18 cellular contexts compared by ENCODE assay signal in the genomic region with DNA sequence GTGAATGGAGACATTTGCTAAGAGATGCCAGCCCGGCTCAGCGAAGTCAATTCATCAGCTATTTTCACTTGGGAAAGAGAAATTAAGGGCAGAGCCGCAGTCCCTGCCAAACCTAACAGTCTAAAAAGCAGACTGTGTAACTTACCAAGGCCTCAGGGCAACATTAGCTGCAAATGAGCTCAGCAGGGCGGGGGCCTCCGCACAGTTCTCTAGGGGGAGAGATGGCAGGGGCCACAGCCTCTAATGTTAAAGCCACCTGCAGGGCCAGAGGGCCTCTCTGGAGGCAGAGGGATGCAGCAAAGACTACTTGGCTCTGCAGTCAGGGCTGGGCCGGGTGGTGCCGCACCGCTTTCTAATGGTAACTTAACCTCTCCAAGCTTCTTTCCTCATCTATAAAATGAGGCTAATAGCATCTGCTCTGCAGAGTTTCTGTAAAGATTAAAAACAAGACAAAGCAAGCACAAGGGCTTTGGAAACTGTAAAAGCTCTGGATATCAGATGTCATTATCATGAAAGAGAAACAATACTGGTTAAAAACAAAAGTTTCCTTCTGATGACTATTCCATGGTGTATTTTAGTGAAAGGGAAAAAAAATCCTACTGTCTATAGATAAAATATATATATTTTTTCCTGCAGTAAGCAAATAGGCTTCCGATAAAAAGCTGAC. TPM values are rescaled to one million over a fixed set of nuclear protein-coding genes. Genes with fewer than 3 reads are reported as not detected.
DNase-seq lines count a peak whose midpoint lies in the region; ATAC-seq and TF ChIP-seq lines count a peak whose summit lies in the region.
"Had no signal": no experiment of that assay in that cellular context is flagged by ENCODE, and none has a peak within 500 bp of the region (broad histone marks: within the 10 kb centered on the region; RNA-seq: fewer than 3 reads in every experiment).

No MANE protein-coding gene starts in this region.

- TF ChIP-seq CTCF in PC-3 (conservative IDR thresholded peaks at IDR 0.05; ENCODE audit: low read depth, low read length) (no peak), thoracic aorta (IDR thresholded peaks at IDR 0.05) (no peak)

- H3K36me3 ChIP-seq in PC-3 (ENCODE audit: low read depth, low read length) (no peaks in the 10 kb centered on the region), thoracic aorta (no peaks in the 10 kb centered on the region)
- H3K36me3 ChIP-seq: esophagus muscularis mucosa, neutrophil had no signal

- ATAC-seq in PC-3 = peak; percentile 23
- no peak for ATAC-seq in thoracic aorta (ENCODE audit: insufficient number of reproducible peaks, low FRiP score, low read depth)
- no peak for ATAC-seq in GM18873 (IDR thresholded peaks at IDR 0.05; ENCODE audit: low FRiP score, unreplicated experiment)
- no peak for ATAC-seq in HG03097 (IDR thresholded peaks at IDR 0.05; ENCODE audit: low FRiP score, unreplicated experiment)
- ATAC-seq: body of pancreas, right cardiac atrium had no signal

- H4K20me1 ChIP-seq in PC-3 (ENCODE audit: low read length) = no peaks in the 10 kb centered on the region

- H3K9me2 ChIP-seq in PC-3 (replicated peaks; ENCODE audit: low read length) = no peaks in the 10 kb centered on the region

- H3K9me3 Mint-ChIP-seq in activated naive CD8-positive, alpha-beta T cell treated with anti-CD3 and anti-CD28 coated beads for 36 hours = no peaks in the 10 kb centered on the region
- H3K9me3 Mint-ChIP-seq: dendritic cell treated with granulocyte-macrophage colony-stimulating factor and Interleukin-4, amounts not matched to agents 40 ng/mL and 50 ng/mL, for 4 days had no signal

- no peaks in the 10 kb centered on the region for H3K36me3 Mint-ChIP-seq in activated naive CD8-positive, alpha-beta T cell treated with anti-CD3 and anti-CD28 coated beads for 36 hours

- POLR2A ChIA-PET in PC-3 (lab: Charles Lee; ENCODE audit: unreplicated experiment) = interaction anchor here (0.9 kb wide), 1 partner anchor 15 kb away, joined by 5 read pairs; no protein-coding TSS in a partner anchor

- no peaks in the 10 kb centered on the region for H3K27me3 Mint-ChIP-seq in activated naive CD8-positive, alpha-beta T cell treated with anti-CD3 and anti-CD28 coated beads for 36 hours
- H3K27me3 Mint-ChIP-seq: dendritic cell treated with granulocyte-macrophage colony-stimulating factor and Interleukin-4, amounts not matched to agents 40 ng/mL and 50 ng/mL, for 4 days had no signal

- no peaks in the 10 kb centered on the region for H3K4me1 Mint-ChIP-seq in activated naive CD8-positive, alpha-beta T cell treated with anti-CD3 and anti-CD28 coated beads for 36 hours

- no peaks in the 10 kb centered on the region for H3F3A ChIP-seq in PC-3 (ENCODE audit: low read length, unreplicated experiment)

- DNase-seq in ELF-1 (ENCODE audit: low read depth, low spot score) = peak; percentile 40
- no peak for DNase-seq in PC-3
- peak; percentile 25 for DNase-seq in fibroblast of peridontal ligament (ENCODE audit: extremely low read depth)
- DNase-seq in thoracic aorta (ENCODE audit: low spot score) = no peak
- DNase-seq in activated naive CD8-positive, alpha-beta T cell treated with anti-CD3 and anti-CD28 coated beads for 36 hours = no peak
- DNase-seq: activated CD4-positive, alpha-beta T cell treated with anti-CD3 and anti-CD28 coated beads for 4 hours; activated CD8-positive, alpha-beta memory T cell treated with anti-CD3 and anti-CD28 coated beads, Interleukin-2, amount 50 U/mL, for 4 hours; body of pancreas; midbrain; NCI-H2227 treated with DMSO at 0.1 percent for 48 hours; NK-92 treated with Interleukin-12 subunit alpha and Interleukin-12 subunit beta, amount 100 ng/mL, for 24 hours; right cardiac atrium; SHP77 treated with DMSO at 0.1 percent for 48 hours had no signal

- no TSS peak for BruUV-seq in PC-3 (replicated peaks; lab: Mats Ljungman, UMichigan)

- CTCF ChIA-PET in PC-3 (lab: Charles Lee) = no interaction called here

- H3K79me2 ChIP-seq in PC-3 (ENCODE audit: low read length) = peaks cover 15% of the 10 kb centered on the region; the same call in 1 of the 2 replicates

- H3K27me3 ChIP-seq in PC-3 (ENCODE audit: low read length) (no peaks in the 10 kb centered on the region), thoracic aorta (replicated peaks; ENCODE audit: insufficient read depth) (no peaks in the 10 kb centered on the region)
- H3K27me3 ChIP-seq: body of pancreas, esophagus muscularis mucosa, neutrophil had no signal

- intact Hi-C loops in PC-3 (cut with micrococcal nuclease) = no loop called here

- no peak overlapping the region for H3K4me3 Mint-ChIP-seq in activated naive CD8-positive, alpha-beta T cell treated with anti-CD3 and anti-CD28 coated beads for 36 hours
- H3K4me3 Mint-ChIP-seq: dendritic cell treated with granulocyte-macrophage colony-stimulating factor and Interleukin-4, amounts not matched to agents 40 ng/mL and 50 ng/mL, for 4 days had no signal

- H3K9me3 ChIP-seq in PC-3 (ENCODE audit: low read length) (no peaks in the 10 kb centered on the region), thoracic aorta (no peaks in the 10 kb centered on the region)
- H3K9me3 ChIP-seq: body of pancreas, esophagus muscularis mucosa, neutrophil had no signal

- H3K4me1 ChIP-seq in PC-3 (ENCODE audit: insufficient read depth, low read length) (peaks cover 65% of the 10 kb centered on the region), thoracic aorta (ENCODE audit: control insufficient read depth in 1 of 2, low read depth in 2 of 2) (peaks cover 13 to 36% of the 10 kb centered on the region in 2 donors)
- H3K4me1 ChIP-seq: body of pancreas, esophagus muscularis mucosa had no signal

- H2AFZ ChIP-seq in PC-3 (ENCODE audit: low read length) = peak overlapping the region; percentile 38

- H3K27ac Mint-ChIP-seq in activated naive CD8-positive, alpha-beta T cell treated with anti-CD3 and anti-CD28 coated beads for 36 hours = no peak overlapping the region
- H3K27ac Mint-ChIP-seq: dendritic cell treated with granulocyte-macrophage colony-stimulating factor and Interleukin-4, amounts not matched to agents 40 ng/mL and 50 ng/mL, for 4 days had no signal

- H3K4me3 ChIP-seq in PC-3 (ENCODE audit: low read length) (no peak overlapping the region), thoracic aorta (peak overlapping the region; percentile 44)
- H3K4me3 ChIP-seq: body of pancreas, esophagus muscularis mucosa had no signal

- H3K4me2 ChIP-seq in PC-3 (ENCODE audit: low read length) = peak overlapping the region; percentile 58

- peak overlapping the region; percentile 14; the same call in 1 of the 2 replicates for H3K9ac ChIP-seq in PC-3 (ENCODE audit: low read length)

- H3K27ac ChIP-seq in PC-3 (ENCODE audit: low read length) (peak overlapping the region; percentile 72), thoracic aorta (peak overlapping the region; percentile 47 to 74)
- H3K27ac ChIP-seq: body of pancreas, esophagus muscularis mucosa, neutrophil had no signal

RNA-seq across cellular contexts. Expression of gene GPRC5A, which starts 13.4 kb away (rescaled TPM):
- total RNA-seq in PC-3 (2014; rRNA removed) (140 and 144 TPM in 2 replicates), thoracic aorta (100 to 1,000 TPM in 1 of 2 donors, 10 to 100 TPM in 1; 42.8 to 123 TPM)
- under 1 TPM; 0.27 to 0.34 TPM for total RNA-seq in activated naive CD8-positive, alpha-beta T cell treated with anti-CD3 and anti-CD28 coated beads for 36 hours

Comparison
In these comparisons a context has a peak if more than half of its experiments do, and no peak if none do; other contexts are left out.
1. DNase-seq: peak in ELF-1 (single experiment) and fibroblast of peridontal ligament (single experiment); none in PC-3 (single experiment), thoracic aorta (single experiment) and activated naive CD8-positive, alpha-beta T cell treated with anti-CD3 and anti-CD28 coated beads for 36 hours (single experiment).
2. RNA of gene GPRC5A, which starts 13.4 kb away (total RNA-seq): 140 to 144 TPM in PC-3 and 42.8 to 123 TPM in thoracic aorta; 0.27 to 0.34 TPM in activated naive CD8-positive, alpha-beta T cell treated with anti-CD3 and anti-CD28 coated beads for 36 hours; every median in the first group is over 10 times any median in the second.